7 cellular contexts compared by ENCODE assay signal in the genomic region with DNA sequence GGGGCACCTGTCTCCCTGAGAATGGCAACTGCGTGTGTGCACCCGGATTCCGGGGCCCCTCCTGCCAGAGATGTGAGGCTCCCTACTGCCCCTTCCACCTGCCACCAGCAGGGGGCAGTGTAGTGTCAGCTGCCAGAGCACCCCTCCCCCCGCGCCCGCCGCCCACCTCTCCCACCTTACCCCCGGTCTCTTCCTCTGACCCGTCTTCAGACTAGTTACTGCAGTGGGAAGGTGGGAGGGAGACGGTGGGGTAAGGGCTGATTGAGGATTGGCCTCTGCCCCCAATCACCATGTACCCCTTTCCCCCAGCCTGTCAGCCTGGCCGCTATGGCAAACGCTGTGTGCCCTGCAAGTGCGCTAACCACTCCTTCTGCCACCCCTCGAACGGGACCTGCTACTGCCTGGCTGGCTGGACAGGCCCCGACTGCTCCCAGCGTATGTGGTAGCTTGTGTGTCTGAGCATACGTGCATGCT. TPM values are rescaled to one million over a fixed set of nuclear protein-coding genes. Genes with fewer than 3 reads are reported as not detected.
DNase-seq lines count a peak whose midpoint lies in the region; ATAC-seq and TF ChIP-seq lines count a peak whose summit lies in the region.

No MANE protein-coding gene starts in this region.

- DNase-seq in GM10248 (ENCODE audit: extremely low spot score) (peak; percentile 83), MV-4-11 (lab: John Stamatoyannopoulos, UW) (peak; percentile 8), activated T-cell treated with anti-CD3 and anti-CD28 coated beads for 1 hour (ENCODE audit: low read depth) (peak; percentile 44), fibroblast of villous mesenchyme (ENCODE audit: low read depth) (no peak), COR-L47 (lab: John Stamatoyannopoulos, UW) (no peak)
- DNase-seq in stimulated activated CD4-positive, alpha-beta T cell treated with anti-CD3 and anti-CD28 coated beads, Interleukin-12 subunit alpha, Interleukin-12 subunit beta, amount 100 ng/mL, for 24 hours (ENCODE audit: low read depth in 2 of 2), result peak; percentile 23 to 60

- no peak overlapping the region for H3K4me3 ChIP-seq in fibroblast of villous mesenchyme (ENCODE audit: low read depth, low read length)

- no peak for ATAC-seq in GM21381 (IDR thresholded peaks at IDR 0.05; ENCODE audit: unreplicated experiment)

- CTCF ChIA-PET in GM10248 (lab: Yijun Ruan, JAX), result interaction anchor here (0.6 to 4.8 kb wide), 18 partner anchors 9 to 246 kb away, joined by 3 to 33 read pairs (median 4); a partner anchor contains a TSS

- TF ChIP-seq CTCF in GM10248 (IDR thresholded peaks at IDR 0.05; ENCODE audit: control extremely low read depth, extremely low read depth, low read depth, missing control alignments) (peak; percentile 82), fibroblast of villous mesenchyme (IDR thresholded peaks at IDR 0.05; ENCODE audit: insufficient read depth, low read depth, low read length) (peak; percentile 70)

- POLR2A ChIA-PET in GM10248 (lab: Yijun Ruan, JAX), result no interaction called here

RNA-seq across cellular contexts. Expression of a gene that starts 10.1 kb away (rescaled TPM):
- total RNA-seq in fibroblast of villous mesenchyme, result not detected in 2 replicates

RNA-seq across cellular contexts. Expression of a gene that starts 16.8 kb away (rescaled TPM):
- 11.3 and 12.1 TPM in 2 replicates for total RNA-seq in fibroblast of villous mesenchyme

RNA-seq across cellular contexts. Expression of a gene that starts 49.7 kb away (rescaled TPM):
- not detected in 2 replicates for total RNA-seq in fibroblast of villous mesenchyme

RNA-seq across cellular contexts. Expression of a gene that starts 51.4 kb away (rescaled TPM):
- not detected in 2 replicates for total RNA-seq in fibroblast of villous mesenchyme

Comparison
In these comparisons a context has a peak if more than half of its experiments do, and no peak if none do; other contexts are left out.
1. DNase-seq: peak in GM10248 (single experiment), MV-4-11 (single experiment), activated T-cell treated with anti-CD3 and anti-CD28 coated beads for 1 hour (single experiment) and stimulated activated CD4-positive, alpha-beta T cell treated with anti-CD3 and anti-CD28 coated beads, Interleukin-12 subunit alpha, Interleukin-12 subunit beta, amount 100 ng/mL, for 24 hours (2 of 2); none in fibroblast of villous mesenchyme (single experiment) and COR-L47 (single experiment).